ENCODE assay signal across 2 cellular contexts in the genomic region with DNA sequence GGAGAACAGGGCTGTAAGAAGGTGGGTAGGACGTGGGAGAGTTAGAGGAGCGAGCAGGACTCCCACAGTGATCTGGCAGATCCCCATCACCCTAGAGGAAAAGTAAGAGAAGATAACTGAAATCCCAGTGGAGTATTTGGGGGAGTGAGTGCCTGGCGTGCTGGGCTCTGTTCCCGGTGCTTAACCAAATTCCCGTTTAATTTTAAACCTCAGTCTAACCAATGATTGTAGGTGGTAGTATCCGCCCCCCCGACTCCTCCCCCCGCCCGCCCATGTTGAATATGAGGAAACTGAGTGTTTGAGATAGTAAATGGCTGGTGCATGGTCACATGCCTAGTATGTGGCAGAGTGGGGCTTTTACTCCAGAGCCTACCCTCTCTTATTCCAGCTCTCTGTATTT.
TF ChIP-seq lines count a peak whose summit lies in the region.

No MANE protein-coding gene starts in this region.

TF ChIP-seq in IMR-90, 13 proteins besides CTCF, POLR2A, EP300 and RAD21:
- TF ChIP-seq RCOR1 (IDR thresholded peaks at IDR 0.05; ENCODE audit: insufficient replicate concordance, low read length): no peak
- TF ChIP-seq CHD1 (IDR thresholded peaks at IDR 0.05; ENCODE audit: low read depth, low read length): no peak
- no peak for TF ChIP-seq FOS (IDR thresholded peaks at IDR 0.05; ENCODE audit: low read depth, low read length)
- TF ChIP-seq MAFK (IDR thresholded peaks at IDR 0.05; ENCODE audit: low read depth, low read length): no peak
TF ChIP-seq in IMR-90: peak in this region for 0.

TF ChIP-seq in K562, 482 proteins besides CTCF, POLR2A, EP300 and RAD21:
- TF ChIP-seq FOXM1 (IDR thresholded peaks at IDR 0.05; ENCODE audit: low read depth) (peak; percentile 64), FOXM1 (CRISPR knock-in tag; IDR thresholded peaks at IDR 0.05; ENCODE audit: low read depth) (no peak), YY1 (IDR thresholded peaks at IDR 0.05; ENCODE audit: borderline replicate concordance in 1 of 3, control insufficient read depth in 1 of 3, extremely low read depth in 1 of 3, insufficient read depth in 3 of 3, insufficient read length in 1 of 3, insufficient replicate concordance in 2 of 3, low read depth in 1 of 3, low read length in 2 of 3) (peak in 1 of 3 experiments; percentile 52), RFX7 (CRISPR knock-in tag; IDR thresholded peaks at IDR 0.05) (no peak), HDAC3 (IDR thresholded peaks at IDR 0.05; ENCODE audit: borderline replicate concordance, partially characterized antibody) (no peak), ETS2 (tag; IDR thresholded peaks at IDR 0.05; ENCODE audit: borderline replicate concordance, poor library complexity, severe bottlenecking) (no peak), RBFOX2 (IDR thresholded peaks at IDR 0.05; ENCODE audit: low read depth, low read length) (no peak), GABPB1 (CRISPR knock-in tag; IDR thresholded peaks at IDR 0.05) (no peak), RB1 (IDR thresholded peaks at IDR 0.05; ENCODE audit: low read depth) (0 out of 2 replicates have a peak, but pooled peaks have one; percentile 28), DACH1 (IDR thresholded peaks at IDR 0.05; ENCODE audit: partially characterized antibody) (no peak), ZNF197 (CRISPR knock-in tag; IDR thresholded peaks at IDR 0.05; ENCODE audit: low read depth) (no peak), ILF3 (IDR thresholded peaks at IDR 0.05; ENCODE audit: borderline replicate concordance) (no peak)
- TF ChIP-seq, protein P1, sequence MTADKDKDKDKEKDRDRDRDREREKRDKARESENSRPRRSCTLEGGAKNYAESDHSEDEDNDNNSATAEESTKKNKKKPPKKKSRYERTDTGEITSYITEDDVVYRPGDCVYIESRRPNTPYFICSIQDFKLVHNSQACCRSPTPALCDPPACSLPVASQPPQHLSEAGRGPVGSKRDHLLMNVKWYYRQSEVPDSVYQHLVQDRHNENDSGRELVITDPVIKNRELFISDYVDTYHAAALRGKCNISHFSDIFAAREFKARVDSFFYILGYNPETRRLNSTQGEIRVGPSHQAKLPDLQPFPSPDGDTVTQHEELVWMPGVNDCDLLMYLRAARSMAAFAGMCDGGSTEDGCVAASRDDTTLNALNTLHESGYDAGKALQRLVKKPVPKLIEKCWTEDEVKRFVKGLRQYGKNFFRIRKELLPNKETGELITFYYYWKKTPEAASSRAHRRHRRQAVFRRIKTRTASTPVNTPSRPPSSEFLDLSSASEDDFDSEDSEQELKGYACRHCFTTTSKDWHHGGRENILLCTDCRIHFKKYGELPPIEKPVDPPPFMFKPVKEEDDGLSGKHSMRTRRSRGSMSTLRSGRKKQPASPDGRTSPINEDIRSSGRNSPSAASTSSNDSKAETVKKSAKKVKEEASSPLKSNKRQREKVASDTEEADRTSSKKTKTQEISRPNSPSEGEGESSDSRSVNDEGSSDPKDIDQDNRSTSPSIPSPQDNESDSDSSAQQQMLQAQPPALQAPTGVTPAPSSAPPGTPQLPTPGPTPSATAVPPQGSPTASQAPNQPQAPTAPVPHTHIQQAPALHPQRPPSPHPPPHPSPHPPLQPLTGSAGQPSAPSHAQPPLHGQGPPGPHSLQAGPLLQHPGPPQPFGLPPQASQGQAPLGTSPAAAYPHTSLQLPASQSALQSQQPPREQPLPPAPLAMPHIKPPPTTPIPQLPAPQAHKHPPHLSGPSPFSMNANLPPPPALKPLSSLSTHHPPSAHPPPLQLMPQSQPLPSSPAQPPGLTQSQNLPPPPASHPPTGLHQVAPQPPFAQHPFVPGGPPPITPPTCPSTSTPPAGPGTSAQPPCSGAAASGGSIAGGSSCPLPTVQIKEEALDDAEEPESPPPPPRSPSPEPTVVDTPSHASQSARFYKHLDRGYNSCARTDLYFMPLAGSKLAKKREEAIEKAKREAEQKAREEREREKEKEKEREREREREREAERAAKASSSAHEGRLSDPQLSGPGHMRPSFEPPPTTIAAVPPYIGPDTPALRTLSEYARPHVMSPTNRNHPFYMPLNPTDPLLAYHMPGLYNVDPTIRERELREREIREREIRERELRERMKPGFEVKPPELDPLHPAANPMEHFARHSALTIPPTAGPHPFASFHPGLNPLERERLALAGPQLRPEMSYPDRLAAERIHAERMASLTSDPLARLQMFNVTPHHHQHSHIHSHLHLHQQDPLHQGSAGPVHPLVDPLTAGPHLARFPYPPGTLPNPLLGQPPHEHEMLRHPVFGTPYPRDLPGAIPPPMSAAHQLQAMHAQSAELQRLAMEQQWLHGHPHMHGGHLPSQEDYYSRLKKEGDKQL (CRISPR knock-in tag; IDR thresholded peaks at IDR 0.05; ENCODE audit: borderline replicate concordance): no peak
- TF ChIP-seq, protein P2, sequence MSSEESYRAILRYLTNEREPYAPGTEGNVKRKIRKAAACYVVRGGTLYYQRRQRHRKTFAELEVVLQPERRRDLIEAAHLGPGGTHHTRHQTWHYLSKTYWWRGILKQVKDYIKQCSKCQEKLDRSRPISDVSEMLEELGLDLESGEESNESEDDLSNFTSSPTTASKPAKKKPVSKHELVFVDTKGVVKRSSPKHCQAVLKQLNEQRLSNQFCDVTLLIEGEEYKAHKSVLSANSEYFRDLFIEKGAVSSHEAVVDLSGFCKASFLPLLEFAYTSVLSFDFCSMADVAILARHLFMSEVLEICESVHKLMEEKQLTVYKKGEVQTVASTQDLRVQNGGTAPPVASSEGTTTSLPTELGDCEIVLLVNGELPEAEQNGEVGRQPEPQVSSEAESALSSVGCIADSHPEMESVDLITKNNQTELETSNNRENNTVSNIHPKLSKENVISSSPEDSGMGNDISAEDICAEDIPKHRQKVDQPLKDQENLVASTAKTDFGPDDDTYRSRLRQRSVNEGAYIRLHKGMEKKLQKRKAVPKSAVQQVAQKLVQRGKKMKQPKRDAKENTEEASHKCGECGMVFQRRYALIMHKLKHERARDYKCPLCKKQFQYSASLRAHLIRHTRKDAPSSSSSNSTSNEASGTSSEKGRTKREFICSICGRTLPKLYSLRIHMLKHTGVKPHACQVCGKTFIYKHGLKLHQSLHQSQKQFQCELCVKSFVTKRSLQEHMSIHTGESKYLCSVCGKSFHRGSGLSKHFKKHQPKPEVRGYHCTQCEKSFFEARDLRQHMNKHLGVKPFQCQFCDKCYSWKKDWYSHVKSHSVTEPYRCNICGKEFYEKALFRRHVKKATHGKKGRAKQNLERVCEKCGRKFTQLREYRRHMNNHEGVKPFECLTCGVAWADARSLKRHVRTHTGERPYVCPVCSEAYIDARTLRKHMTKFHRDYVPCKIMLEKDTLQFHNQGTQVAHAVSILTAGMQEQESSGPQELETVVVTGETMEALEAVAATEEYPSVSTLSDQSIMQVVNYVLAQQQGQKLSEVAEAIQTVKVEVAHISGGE (CRISPR knock-in tag; IDR thresholded peaks at IDR 0.05): 0 out of 6 replicates have a peak, but pooled peaks of 1 of the 3 experiments have one; percentile 19
- TF ChIP-seq, protein P3, sequence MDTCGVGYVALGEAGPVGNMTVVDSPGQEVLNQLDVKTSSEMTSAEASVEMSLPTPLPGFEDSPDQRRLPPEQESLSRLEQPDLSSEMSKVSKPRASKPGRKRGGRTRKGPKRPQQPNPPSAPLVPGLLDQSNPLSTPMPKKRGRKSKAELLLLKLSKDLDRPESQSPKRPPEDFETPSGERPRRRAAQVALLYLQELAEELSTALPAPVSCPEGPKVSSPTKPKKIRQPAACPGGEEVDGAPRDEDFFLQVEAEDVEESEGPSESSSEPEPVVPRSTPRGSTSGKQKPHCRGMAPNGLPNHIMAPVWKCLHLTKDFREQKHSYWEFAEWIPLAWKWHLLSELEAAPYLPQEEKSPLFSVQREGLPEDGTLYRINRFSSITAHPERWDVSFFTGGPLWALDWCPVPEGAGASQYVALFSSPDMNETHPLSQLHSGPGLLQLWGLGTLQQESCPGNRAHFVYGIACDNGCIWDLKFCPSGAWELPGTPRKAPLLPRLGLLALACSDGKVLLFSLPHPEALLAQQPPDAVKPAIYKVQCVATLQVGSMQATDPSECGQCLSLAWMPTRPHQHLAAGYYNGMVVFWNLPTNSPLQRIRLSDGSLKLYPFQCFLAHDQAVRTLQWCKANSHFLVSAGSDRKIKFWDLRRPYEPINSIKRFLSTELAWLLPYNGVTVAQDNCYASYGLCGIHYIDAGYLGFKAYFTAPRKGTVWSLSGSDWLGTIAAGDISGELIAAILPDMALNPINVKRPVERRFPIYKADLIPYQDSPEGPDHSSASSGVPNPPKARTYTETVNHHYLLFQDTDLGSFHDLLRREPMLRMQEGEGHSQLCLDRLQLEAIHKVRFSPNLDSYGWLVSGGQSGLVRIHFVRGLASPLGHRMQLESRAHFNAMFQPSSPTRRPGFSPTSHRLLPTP (IDR thresholded peaks at IDR 0.05; ENCODE audit: borderline replicate concordance, extremely low read depth, insufficient read length): no peak
- TF ChIP-seq, protein P4, sequence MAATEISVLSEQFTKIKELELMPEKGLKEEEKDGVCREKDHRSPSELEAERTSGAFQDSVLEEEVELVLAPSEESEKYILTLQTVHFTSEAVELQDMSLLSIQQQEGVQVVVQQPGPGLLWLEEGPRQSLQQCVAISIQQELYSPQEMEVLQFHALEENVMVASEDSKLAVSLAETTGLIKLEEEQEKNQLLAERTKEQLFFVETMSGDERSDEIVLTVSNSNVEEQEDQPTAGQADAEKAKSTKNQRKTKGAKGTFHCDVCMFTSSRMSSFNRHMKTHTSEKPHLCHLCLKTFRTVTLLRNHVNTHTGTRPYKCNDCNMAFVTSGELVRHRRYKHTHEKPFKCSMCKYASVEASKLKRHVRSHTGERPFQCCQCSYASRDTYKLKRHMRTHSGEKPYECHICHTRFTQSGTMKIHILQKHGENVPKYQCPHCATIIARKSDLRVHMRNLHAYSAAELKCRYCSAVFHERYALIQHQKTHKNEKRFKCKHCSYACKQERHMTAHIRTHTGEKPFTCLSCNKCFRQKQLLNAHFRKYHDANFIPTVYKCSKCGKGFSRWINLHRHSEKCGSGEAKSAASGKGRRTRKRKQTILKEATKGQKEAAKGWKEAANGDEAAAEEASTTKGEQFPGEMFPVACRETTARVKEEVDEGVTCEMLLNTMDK (IDR thresholded peaks at IDR 0.05; ENCODE audit: borderline replicate concordance, insufficient read depth, low read depth, low read length, poor library complexity, severe bottlenecking): no peak
- TF ChIP-seq, protein P5, sequence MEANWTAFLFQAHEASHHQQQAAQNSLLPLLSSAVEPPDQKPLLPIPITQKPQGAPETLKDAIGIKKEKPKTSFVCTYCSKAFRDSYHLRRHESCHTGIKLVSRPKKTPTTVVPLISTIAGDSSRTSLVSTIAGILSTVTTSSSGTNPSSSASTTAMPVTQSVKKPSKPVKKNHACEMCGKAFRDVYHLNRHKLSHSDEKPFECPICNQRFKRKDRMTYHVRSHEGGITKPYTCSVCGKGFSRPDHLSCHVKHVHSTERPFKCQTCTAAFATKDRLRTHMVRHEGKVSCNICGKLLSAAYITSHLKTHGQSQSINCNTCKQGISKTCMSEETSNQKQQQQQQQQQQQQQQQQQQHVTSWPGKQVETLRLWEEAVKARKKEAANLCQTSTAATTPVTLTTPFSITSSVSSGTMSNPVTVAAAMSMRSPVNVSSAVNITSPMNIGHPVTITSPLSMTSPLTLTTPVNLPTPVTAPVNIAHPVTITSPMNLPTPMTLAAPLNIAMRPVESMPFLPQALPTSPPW (CRISPR knock-in tag; IDR thresholded peaks at IDR 0.05): peak; percentile 83
